In genomic region chr20:47727170-47727880, GRCh38 we compare ENCODE assay signal across 1 cellular context.
TF ChIP-seq lines count a peak whose summit lies in the region.

No MANE protein-coding gene starts in this region.

TF ChIP-seq in GM12878, 131 proteins besides CTCF, POLR2A, EP300 and RAD21 (continued from another document):
- no peak for TF ChIP-seq HSF1 (IDR thresholded peaks at IDR 0.05; ENCODE audit: low read depth, low read length)
- no peak for TF ChIP-seq ZNF207 (IDR thresholded peaks at IDR 0.05; ENCODE audit: borderline replicate concordance)
- TF ChIP-seq NRF1 (conservative IDR thresholded peaks at IDR 0.05; ENCODE audit: low read depth, low read length): no peak
- peak; percentile 49; the same call in 1 of the 2 replicates for TF ChIP-seq TAF1 (IDR thresholded peaks at IDR 0.05; ENCODE audit: borderline replicate concordance, low read depth, low read length)
- TF ChIP-seq SMARCA5 (IDR thresholded peaks at IDR 0.05): peak; percentile 57
- no peak for TF ChIP-seq CHD4 (IDR thresholded peaks at IDR 0.05)
- TF ChIP-seq ATF2 (IDR thresholded peaks at IDR 0.05; ENCODE audit: low read length): no peak
- no peak for TF ChIP-seq SIN3A (IDR thresholded peaks at IDR 0.05; ENCODE audit: low read depth, low read length)
- no peak for TF ChIP-seq FOXK2 (IDR thresholded peaks at IDR 0.05)
- peak; percentile 64; the same call in 1 of the 2 replicates for TF ChIP-seq NBN (IDR thresholded peaks at IDR 0.05)
- TF ChIP-seq ZBTB40 (IDR thresholded peaks at IDR 0.05; ENCODE audit: borderline replicate concordance): peak; percentile 50; the same call in 1 of the 2 replicates
- TF ChIP-seq NFYA (IDR thresholded peaks at IDR 0.05; ENCODE audit: borderline replicate concordance, low read depth, low read length): no peak
- no peak for TF ChIP-seq PBX3 (IDR thresholded peaks at IDR 0.05; ENCODE audit: insufficient replicate concordance, low read depth, low read length)
- peak; percentile 75 for TF ChIP-seq RUNX3 (IDR thresholded peaks at IDR 0.05; ENCODE audit: low read length)
- TF ChIP-seq SRF (IDR thresholded peaks at IDR 0.05; ENCODE audit: low read depth in 2 of 2, low read length in 2 of 2): no peak
- no peak for TF ChIP-seq POLR2AphosphoS2 (IDR thresholded peaks at IDR 0.05; ENCODE audit: low read depth, low read length)
- peak; percentile 46; the same call in 1 of the 2 replicates for TF ChIP-seq ATF7 (IDR thresholded peaks at IDR 0.05; ENCODE audit: low read depth)
- 0 out of 2 replicates have a peak, but pooled peaks have one; percentile 48 for TF ChIP-seq PAX5 (IDR thresholded peaks at IDR 0.05; ENCODE audit: borderline replicate concordance, low read depth, low read length)
- TF ChIP-seq CBX3 (IDR thresholded peaks at IDR 0.05; ENCODE audit: borderline replicate concordance, low read depth): no peak
- peak; percentile 40; the same call in 1 of the 2 replicates for TF ChIP-seq MLLT1 (IDR thresholded peaks at IDR 0.05)
- TF ChIP-seq MTA2 (IDR thresholded peaks at IDR 0.05; ENCODE audit: low read depth): no peak
- no peak for TF ChIP-seq IRF3 (IDR thresholded peaks at IDR 0.05)
- TF ChIP-seq KDM1A (IDR thresholded peaks at IDR 0.05; ENCODE audit: borderline replicate concordance): no peak
- TF ChIP-seq POLR2AphosphoS5 (IDR thresholded peaks at IDR 0.05; ENCODE audit: low read length): no peak
- TF ChIP-seq SUZ12 (IDR thresholded peaks at IDR 0.05; ENCODE audit: unreplicated experiment): no peak
- TF ChIP-seq TBL1XR1 (IDR thresholded peaks at IDR 0.05; ENCODE audit: low read depth, low read length): no peak
- peak; percentile 98 for TF ChIP-seq SPI1 (IDR thresholded peaks at IDR 0.05; ENCODE audit: borderline replicate concordance, insufficient read depth, low read depth, low read length)
- TF ChIP-seq CREB1 (IDR thresholded peaks at IDR 0.05; ENCODE audit: low read depth): peak; percentile 54; the same call in 1 of the 2 replicates
- TF ChIP-seq HDGF (IDR thresholded peaks at IDR 0.05): 0 out of 2 replicates have a peak, but pooled peaks have one; percentile 23
- TF ChIP-seq PKNOX1 (IDR thresholded peaks at IDR 0.05): no peak
- TF ChIP-seq NR2F1 (conservative IDR thresholded peaks at IDR 0.05): peak; percentile 85
- TF ChIP-seq SREBF2 (IDR thresholded peaks at IDR 0.05; ENCODE audit: low read length): no peak
- TF ChIP-seq ZNF687 (IDR thresholded peaks at IDR 0.05): peak; percentile 69
- TF ChIP-seq RELB (IDR thresholded peaks at IDR 0.05; ENCODE audit: low read depth): 0 out of 2 replicates have a peak, but pooled peaks have one; percentile 26
